ENCODE assay signal across 18 cellular contexts in the genomic region with DNA sequence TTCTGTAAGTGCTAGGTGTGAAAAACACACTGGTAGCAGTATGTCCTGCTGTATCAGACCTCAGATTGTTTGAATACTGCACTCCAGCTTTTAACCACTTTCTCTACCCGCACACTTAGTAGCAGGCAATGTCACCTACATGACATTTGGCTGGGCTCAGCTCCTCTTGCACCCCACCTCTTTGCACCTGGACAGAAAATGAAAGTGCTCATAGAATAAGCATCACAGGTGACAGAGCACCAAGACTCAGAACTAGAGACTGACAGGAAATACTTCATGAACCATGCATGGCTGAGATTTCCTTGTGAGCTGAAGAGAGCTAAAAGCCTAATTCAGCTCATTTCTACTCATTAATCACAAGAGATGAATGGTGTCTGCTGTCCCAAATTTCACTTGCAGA.
"Had no signal": no experiment of that assay in that cellular context is flagged by ENCODE, and none has a peak within 500 bp of the region (broad histone marks: within the 10 kb centered on the region; RNA-seq: fewer than 3 reads in every experiment).

No MANE protein-coding gene starts in this region.

- H3K4me3 Mint-ChIP-seq: T-helper 17 cell had no signal

- H3K4me1 ChIP-seq: SJCRH30 had no signal

- DNase-seq: KBM-7; NCI-H1092 treated with DMSO at 0.1 percent for 48 hours; NCI-H1436; NCI-H187; NCI-H2029; NCI-H2081 treated with DMSO at 0.1 percent for 48 hours; NCI-H2227 treated with DMSO at 0.1 percent for 48 hours; NCI-H526; NCI-H748 treated with DMSO at 0.1 percent for 48 hours; NK-92 treated with Interleukin-12 subunit alpha and Interleukin-12 subunit beta, amount 100 ng/mL, for 24 hours; PC-3; SHP77 treated with DMSO at 0.1 percent for 48 hours; SJCRH30; T-helper 1 cell; T-helper 17 cell had no signal

- ATAC-seq: Panc1, PC-3, Right ventricle myocardium inferior, SK-N-SH treated with all-trans-retinoic acid at 6 μM for 48 hours, T-helper 17 cell had no signal

- H3K9me3 ChIP-seq: SJCRH30 had no signal

- H3K27me3 ChIP-seq: SJCRH30 had no signal

- H3K36me3 ChIP-seq: SJCRH30 had no signal

- H3K4me1 Mint-ChIP-seq: T-helper 17 cell had no signal

- H3K27ac ChIP-seq: SJCRH30 had no signal

- H3K27me3 Mint-ChIP-seq: T-helper 17 cell had no signal

- H3K4me3 ChIP-seq: SJCRH30 had no signal
